ENCODE assay signal across 18 cellular contexts in genomic region chr1:205032512-205032911, GRCh38. TPM values are rescaled to one million over a fixed set of nuclear protein-coding genes. Genes with fewer than 3 reads are reported as not detected.
DNase-seq lines count a peak whose midpoint lies in the region; ATAC-seq, FAIRE-seq and TF ChIP-seq lines count a peak whose summit lies in the region.
"Had no signal": no experiment of that assay in that cellular context is flagged by ENCODE, and none has a peak within 500 bp of the region (broad histone marks: within the 10 kb centered on the region; RNA-seq: fewer than 3 reads in every experiment).

No MANE protein-coding gene starts in this region.

- ATAC-seq in pancreas (no peak), GM18519 (IDR thresholded peaks at IDR 0.05; ENCODE audit: low FRiP score, unreplicated experiment) (no peak)
- ATAC-seq: CD8-positive, alpha-beta T cell; K562; Panc1 had no signal

- intact Hi-C loops in pancreas (cut with DNase I) = no loop called here

- H3K27ac ChIP-seq in pancreas = no peak overlapping the region
- H3K27ac ChIP-seq: BLaER1 had no signal

- no peaks in the 10 kb centered on the region for H3K27me3 ChIP-seq in pancreas

- no peaks in the 10 kb centered on the region for H3K4me1 ChIP-seq in pancreas

- no peak for TF ChIP-seq CTCF in pancreas (IDR thresholded peaks at IDR 0.05)

- DNase-seq in NCI-H345 (lab: John Stamatoyannopoulos, UW) = peak; percentile 6
- no peak for DNase-seq in NCI-H345 treated with DMSO at 0.1 percent for 48 hours (lab: John Stamatoyannopoulos, UW; ENCODE audit: unreplicated experiment)
- DNase-seq in NCI-H446 treated with DMSO at 0.1 percent for 48 hours (lab: John Stamatoyannopoulos, UW) = peak; percentile 92
- DNase-seq in cerebellar cortex (ENCODE audit: low spot score) = peak; percentile 93
- peak; percentile 11 for DNase-seq in occipital lobe (lab: John Stamatoyannopoulos, UW)
- DNase-seq in pancreas = no peak
- DNase-seq in activated T-cell treated with anti-CD3 and anti-CD28 coated beads, Interleukin-2, amount 50 U/mL, for 48 hours = no peak
- DNase-seq: CD8-positive, alpha-beta T cell; NCI-H1436 treated with DMSO at 0.1 percent for 48 hours; NCI-H2081 treated with DMSO at 0.1 percent for 48 hours; NCI-H748 treated with DMSO at 0.1 percent for 48 hours; SK-N-SH; T-helper 1 cell had no signal

- WGBS in pancreas, 2 donors = 69 to 83% methylated on average over 7 of the region's 7 CpGs

- H3K36me3 ChIP-seq in pancreas = no peaks in the 10 kb centered on the region
- H3K36me3 ChIP-seq: BLaER1 had no signal

- FAIRE-seq in pancreas (lab: Jason Lieb, UNC) = no peak
- FAIRE-seq: GM12892, K562 had no signal

- no peak overlapping the region for H3K4me3 ChIP-seq in pancreas
- H3K4me3 ChIP-seq: BLaER1, K562 had no signal

- H3K9me3 ChIP-seq in pancreas = no peaks in the 10 kb centered on the region
- H3K9me3 ChIP-seq: BLaER1, SK-N-SH had no signal

RNA-seq across cellular contexts. Expression of gene CNTN2, which starts 10.5 kb away (rescaled TPM):
- total RNA-seq in occipital lobe = 22.8 TPM
- under 1 TPM in 5 of 6 donors, not detected in 1; 0.09 to 0.44 (median 0.25) TPM for total RNA-seq in pancreas
- under 1 TPM; 0.09 to 0.27 TPM for polyA plus RNA-seq in pancreas
- total RNA-seq: CD8-positive, alpha-beta T cell; K562 had no signal
- polyA plus RNA-seq: K562 had no signal

RNA-seq across cellular contexts. Expression of gene TMEM81, which starts 51.7 kb away (rescaled TPM):
- total RNA-seq in occipital lobe = 3.4 TPM
- 1 to 10 TPM in 4 of 6 donors, under 1 TPM in 2; 0.67 to 2.5 (median 1.2) TPM for total RNA-seq in pancreas
- polyA plus RNA-seq in pancreas = 1 to 10 TPM; 2.0 to 2.4 TPM

Comparison
In these comparisons a context has a peak if more than half of its experiments do, and no peak if none do; other contexts are left out.
1. DNase-seq: peak in NCI-H345 (single experiment), NCI-H446 treated with DMSO at 0.1 percent for 48 hours (single experiment), cerebellar cortex (single experiment) and occipital lobe (single experiment); none in NCI-H345 treated with DMSO at 0.1 percent for 48 hours (single experiment), pancreas (0 of 6) and activated T-cell treated with anti-CD3 and anti-CD28 coated beads, Interleukin-2, amount 50 U/mL, for 48 hours (0 of 2).
2. RNA of gene CNTN2, which starts 10.5 kb away (total RNA-seq): 22.8 TPM in occipital lobe (single experiment); 0.09 to 0.44 TPM in pancreas; every median in the first group is over 10 times any median in the second.